16 cellular contexts compared by ENCODE assay signal in the genomic region with DNA sequence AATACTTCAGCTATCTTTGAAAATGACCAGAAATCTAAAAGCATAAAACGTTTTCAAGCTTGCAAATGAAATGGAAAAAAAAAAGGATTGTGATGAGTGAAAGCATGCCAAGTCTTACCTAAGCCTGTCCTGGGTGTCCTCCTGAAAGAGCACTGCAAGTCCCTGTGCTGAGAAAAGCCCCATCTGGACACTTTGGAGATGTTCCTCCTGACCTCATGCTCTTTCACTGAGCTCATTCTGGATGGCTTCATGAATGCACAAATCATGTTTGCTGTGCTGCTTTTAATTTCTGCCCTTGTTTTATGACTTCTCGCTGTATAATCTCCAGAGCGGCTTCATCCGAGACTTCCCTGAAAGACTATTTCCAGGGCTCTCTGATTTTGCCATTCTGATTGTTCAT.
DNase-seq lines count a peak whose midpoint lies in the region; ATAC-seq and TF ChIP-seq lines count a peak whose summit lies in the region.
"Had no signal": no experiment of that assay in that cellular context is flagged by ENCODE, and none has a peak within 500 bp of the region (broad histone marks: within the 10 kb centered on the region; RNA-seq: fewer than 3 reads in every experiment).

No MANE protein-coding gene starts in this region.

- H3K27ac ChIP-seq in gastroesophageal sphincter (no peak overlapping the region), uterus (no peak overlapping the region)

- H3K4me1 ChIP-seq in gastroesophageal sphincter (no peaks in the 10 kb centered on the region), uterus (no peaks in the 10 kb centered on the region)
- H3K4me1 ChIP-seq: HAP-1 had no signal

- intact Hi-C loops in Right ventricle myocardium inferior (cut with DNase I): no loop called here
- intact Hi-C loops in cardiac septum (cut with DNase I): no loop called here
- intact Hi-C loops in uterus (cut with DNase I; ENCODE audit: low total_unique reads): no loop called here

- 60 to 64% methylated on average over 4 of the region's 4 CpGs for WGBS in gastroesophageal sphincter (ENCODE audit: low coverage in 1 of 2), 2 donors

- H3K36me3 ChIP-seq in gastroesophageal sphincter: no peaks in the 10 kb centered on the region
- H3K36me3 ChIP-seq in uterus: no peaks in the 10 kb centered on the region
- H3K36me3 ChIP-seq: HAP-1 had no signal

- no peak for TF ChIP-seq EP300 in gastroesophageal sphincter (IDR thresholded peaks at IDR 0.05)

- TF ChIP-seq CTCF in gastroesophageal sphincter (IDR thresholded peaks at IDR 0.05): no peak
- no peak for TF ChIP-seq CTCF in uterus (IDR thresholded peaks at IDR 0.05)

- in situ Hi-C loops in KBM-7 (cut with MboI; ENCODE audit: low pct_unique_long_range_greater_than_20kb, low sequenced_read_pairs): no loop called here

- ATAC-seq in Right ventricle myocardium inferior (peak; percentile 93), gastroesophageal sphincter (peak; percentile 80)

- H3K4me3 ChIP-seq in gastroesophageal sphincter (no peak overlapping the region), uterus (no peak overlapping the region)
- H3K4me3 ChIP-seq: HAP-1 had no signal

- H3K27me3 ChIP-seq in gastroesophageal sphincter (no peaks in the 10 kb centered on the region), uterus (no peaks in the 10 kb centered on the region)

- no peak for TF ChIP-seq POLR2A in gastroesophageal sphincter (IDR thresholded peaks at IDR 0.05)
- no peak for TF ChIP-seq POLR2A in uterus (IDR thresholded peaks at IDR 0.05)

- H3K9me3 ChIP-seq in gastroesophageal sphincter (no peaks in the 10 kb centered on the region), uterus (no peaks in the 10 kb centered on the region)
- H3K9me3 ChIP-seq: HAP-1 had no signal

- DNase-seq in Right ventricle myocardium inferior (ENCODE audit: missing footprints) (no peak), cardiac septum (ENCODE audit: low spot score) (no peak), cerebellar cortex (ENCODE audit: low spot score) (peak; percentile 63), uterus (peak; percentile 27 to 31), NCI-H187 treated with DMSO at 0.1 percent for 48 hours (lab: John Stamatoyannopoulos, UW) (no peak), KBM-7 (no peak)
- DNase-seq: ACHN; Calu3; CD4-positive, alpha-beta T cell; DMS153; DMS79 treated with DMSO at 0.1 percent for 48 hours; EL; GF-D8; IMR-90 had no signal

Comparison
In these comparisons a context has a peak if more than half of its experiments do, and no peak if none do; other contexts are left out.
1. DNase-seq: peak in cerebellar cortex (single experiment) and uterus (2 of 2); none in Right ventricle myocardium inferior (single experiment), cardiac septum (single experiment), NCI-H187 treated with DMSO at 0.1 percent for 48 hours (single experiment) and KBM-7 (single experiment).